21 cellular contexts compared by ENCODE assay signal in the genomic region with DNA sequence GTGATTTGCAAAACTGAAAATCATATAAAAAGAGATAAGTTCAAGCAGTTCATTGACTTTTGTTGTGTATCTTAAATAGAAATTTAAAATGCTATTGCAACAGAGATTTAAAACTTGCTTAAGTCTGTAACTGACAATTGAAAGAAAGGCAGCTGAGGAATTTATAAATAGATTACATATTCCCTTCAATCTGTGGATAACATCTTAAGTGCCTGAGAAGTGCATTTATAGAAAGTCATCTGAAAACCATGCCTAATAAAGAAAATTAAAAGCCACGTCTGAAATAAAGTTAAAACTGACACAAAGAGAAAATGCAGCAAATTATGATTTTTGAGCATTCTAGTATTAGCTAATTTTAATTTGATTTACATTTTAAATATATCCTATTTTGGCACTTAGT.
A peak's percentile ranks its signal among the peaks of the same experiment; 100 is the strongest.
DNase-seq lines count a peak whose midpoint lies in the region; ATAC-seq, FAIRE-seq and TF ChIP-seq lines count a peak whose summit lies in the region.
"Had no signal": no experiment of that assay in that cellular context is flagged by ENCODE, and none has a peak within 500 bp of the region (broad histone marks: within the 10 kb centered on the region; RNA-seq: fewer than 3 reads in every experiment).

No MANE protein-coding gene starts in this region.

- peak; percentile 30 for FAIRE-seq in RCC 7860 (lab: Jason Lieb, UNC)
- FAIRE-seq: D721Med, G401.6, GM12891, GM18507 had no signal

- H3K27me3 ChIP-seq in transverse colon (no peaks in the 10 kb centered on the region), osteoblast (ENCODE audit: insufficient read depth, low read length) (no peaks in the 10 kb centered on the region)
- H3K27me3 ChIP-seq: BLaER1 treated with 17β-estradiol and CSF1 and Interleukin-3, amounts not matched to agents 10 nM and 100 nM had no signal

- 38 to 67% methylated on average over 1 of the region's 1 CpG for WGBS in transverse colon (ENCODE audit: low coverage in 1 of 2), 2 donors

- no peaks in the 10 kb centered on the region for H3K36me3 ChIP-seq in transverse colon
- H3K36me3 ChIP-seq in osteoblast (ENCODE audit: insufficient read depth, low read length) = no peaks in the 10 kb centered on the region
- H3K36me3 ChIP-seq: BLaER1 treated with 17β-estradiol and CSF1 and Interleukin-3, amounts not matched to agents 10 nM and 100 nM had no signal

- H3K27ac ChIP-seq in transverse colon (no peak overlapping the region), osteoblast (ENCODE audit: low read depth, low read length) (no peak overlapping the region)
- H3K27ac ChIP-seq: BLaER1 treated with 17β-estradiol and CSF1 and Interleukin-3, amounts not matched to agents 10 nM and 100 nM; C4-2B had no signal

- TF ChIP-seq CTCF in transverse colon (IDR thresholded peaks at IDR 0.05) = no peak
- TF ChIP-seq CTCF in osteoblast (IDR thresholded peaks at IDR 0.05; ENCODE audit: extremely low read depth, low read depth, low read length) = no peak

- H3K4me1 ChIP-seq in transverse colon = no peaks in the 10 kb centered on the region
- no peaks in the 10 kb centered on the region for H3K4me1 ChIP-seq in osteoblast (ENCODE audit: insufficient read depth, low read length)
- H3K4me1 ChIP-seq: Caco-2 had no signal

- no peak for TF ChIP-seq EP300 in transverse colon (IDR thresholded peaks at IDR 0.05; ENCODE audit: low read depth)

- in situ Hi-C loops in ACHN (cut with HindIII; ENCODE audit: low pct_ligation_motif_present, low pct_unique_long_range_greater_than_20kb, low sequenced_read_pairs) (no loop called here), transverse colon (cut with MboI; ENCODE audit: low pct_ligation_motif_present in 1 of 4, low pct_unique_long_range_greater_than_20kb in 1 of 4, low sequenced_read_pairs in 3 of 4) (no loop called here)

- no peak for TF ChIP-seq POLR2A in transverse colon (IDR thresholded peaks at IDR 0.05)

- H2AFZ ChIP-seq in osteoblast (ENCODE audit: low read length) = no peak overlapping the region

- intact Hi-C loops in transverse colon (cut with DNase I; ENCODE audit: low total_unique reads) = no loop called here

- H3K4me3 ChIP-seq in transverse colon (no peak overlapping the region), osteoblast (ENCODE audit: insufficient read depth, low read length) (no peak overlapping the region)
- H3K4me3 ChIP-seq: BLaER1 treated with 17β-estradiol and CSF1 and Interleukin-3, amounts not matched to agents 10 nM and 100 nM had no signal

- no peak overlapping the region for H3K4me2 ChIP-seq in osteoblast (ENCODE audit: insufficient read depth, low read length)
- H3K4me2 ChIP-seq: BLaER1 treated with 17β-estradiol and CSF1 and Interleukin-3, amounts not matched to agents 10 nM and 100 nM had no signal

- peak; percentile 53 for DNase-seq in ACHN
- no peak for DNase-seq in RCC 7860 (ENCODE audit: low spot score)
- DNase-seq in iris pigment epithelial cell (ENCODE audit: low read depth) = peak; percentile 16
- peak; percentile 47 for DNase-seq in renal cortical epithelial cell (ENCODE audit: low read depth)
- DNase-seq in transverse colon = no peak
- DNase-seq in osteoblast (ENCODE audit: insufficient read length, low spot score, missing footprints) = no peak
- DNase-seq: 8988T; AML-193; Caco-2; Calu3; CD4-positive, alpha-beta T cell; CD8-positive, alpha-beta T cell; DMS79 treated with DMSO at 0.1 percent for 48 hours; GF-D8 had no signal

- no peaks in the 10 kb centered on the region for H3K79me2 ChIP-seq in osteoblast (ENCODE audit: insufficient read depth, low read length)

- no peak for ATAC-seq in GM18498 (IDR thresholded peaks at IDR 0.05; ENCODE audit: unreplicated experiment)
- ATAC-seq: CD8-positive, alpha-beta T cell had no signal

- H3K9me3 ChIP-seq in transverse colon = no peaks in the 10 kb centered on the region
- H3K9me3 ChIP-seq in osteoblast (ENCODE audit: low read depth, low read length) = peaks cover 2% of the 10 kb centered on the region
- H3K9me3 ChIP-seq: BLaER1 treated with 17β-estradiol and CSF1 and Interleukin-3, amounts not matched to agents 10 nM and 100 nM; Caco-2 had no signal

- no peaks in the 10 kb centered on the region for H4K20me1 ChIP-seq in osteoblast (ENCODE audit: insufficient read depth, low read length)
- H4K20me1 ChIP-seq: BLaER1 treated with 17β-estradiol and CSF1 and Interleukin-3, amounts not matched to agents 10 nM and 100 nM had no signal

Comparison
In these comparisons a context has a peak if more than half of its experiments do, and no peak if none do; other contexts are left out.
1. DNase-seq: peak in ACHN (single experiment), iris pigment epithelial cell (single experiment) and renal cortical epithelial cell (single experiment); none in RCC 7860 (single experiment), transverse colon (single experiment) and osteoblast (single experiment).